ENCODE assay signal across 28 cellular contexts in the genomic region with DNA sequence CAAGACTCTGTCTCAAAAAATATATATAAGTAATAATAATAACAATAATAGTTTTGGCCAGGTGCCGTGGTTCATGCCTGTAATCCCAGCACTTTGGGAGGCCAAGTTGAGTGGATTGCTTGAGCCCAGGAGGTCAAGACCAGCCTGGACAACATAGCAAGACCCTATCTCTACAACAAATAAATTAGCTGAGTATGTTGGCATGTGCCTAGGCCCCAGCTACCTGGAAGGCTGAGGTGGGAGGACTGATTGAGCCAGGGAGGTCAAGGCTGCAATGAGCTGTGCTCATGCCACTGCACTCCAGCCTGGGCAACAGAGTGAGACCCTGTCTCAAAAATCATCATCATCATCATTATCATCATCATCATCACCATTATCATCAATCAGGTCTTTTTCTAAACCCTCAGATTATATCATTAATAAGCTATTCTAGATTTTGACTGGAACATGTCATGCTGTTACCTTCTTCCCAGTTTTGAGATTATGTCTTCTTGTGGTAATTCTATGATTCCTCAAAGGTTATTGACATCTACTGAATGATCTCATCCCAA.
"Had no signal": no experiment of that assay in that cellular context is flagged by ENCODE, and none has a peak within 500 bp of the region (broad histone marks: within the 10 kb centered on the region; RNA-seq: fewer than 3 reads in every experiment).

No MANE protein-coding gene starts in this region.

- H3K4me3 ChIP-seq: left lung, lower lobe of right lung, pancreas, prostate gland, sigmoid colon, spleen, testis, thyroid gland, transverse colon, upper lobe of right lung had no signal

- H3K27me3 Mint-ChIP-seq: naive thymus-derived CD8-positive, alpha-beta T cell; stimulated activated naive CD8-positive, alpha-beta T cell treated with anti-CD3 and anti-CD28 coated beads, Interleukin-15, Interleukin-2, amounts not matched to agents 100 ng/mL and 50 ng/mL, for 24 hours had no signal

- H3K36me3 Mint-ChIP-seq: immature natural killer cell; stimulated activated effector memory CD8-positive, alpha-beta T cell treated with anti-CD3 and anti-CD28 coated beads, Interleukin-12 subunit alpha, Interleukin-12 subunit beta, amount 100 ng/mL, for 72 hours had no signal

- H3K36me3 ChIP-seq: left lung, lower lobe of right lung, pancreas, prostate gland, sigmoid colon, spleen, thyroid gland, transverse colon, upper lobe of right lung had no signal

- H3K27me3 ChIP-seq: left lung, pancreas, sigmoid colon, spleen, testis, thyroid gland, transverse colon, upper lobe of right lung had no signal

- H3K27ac ChIP-seq: left lung, lower lobe of right lung, pancreas, prostate gland, sigmoid colon, spleen, testis, thyroid gland, transverse colon, upper lobe of right lung had no signal

- ATAC-seq: left colon; left lung; lower lobe of right lung; naive thymus-derived CD8-positive, alpha-beta T cell; pancreas; right cardiac atrium; stimulated activated effector memory CD8-positive, alpha-beta T cell treated with anti-CD3 and anti-CD28 coated beads, Interleukin-12 subunit alpha, Interleukin-12 subunit beta, amount 100 ng/mL, for 72 hours; upper lobe of right lung had no signal

- H3K4me1 ChIP-seq: prostate gland, testis had no signal

- H3K9me3 Mint-ChIP-seq: immature natural killer cell; stimulated activated effector memory CD8-positive, alpha-beta T cell treated with anti-CD3 and anti-CD28 coated beads, Interleukin-12 subunit alpha, Interleukin-12 subunit beta, amount 100 ng/mL, for 72 hours; stimulated activated naive CD8-positive, alpha-beta T cell treated with anti-CD3 and anti-CD28 coated beads, Interleukin-15, Interleukin-2, amounts not matched to agents 100 ng/mL and 50 ng/mL, for 24 hours had no signal

- H3K9me3 ChIP-seq: left lung, lower lobe of right lung, pancreas, prostate gland, sigmoid colon, spleen, testis, thyroid gland, transverse colon, upper lobe of right lung had no signal

- DNase-seq: hypothalamus; immature natural killer cell; kidney; left colon; left lung; lower lobe of right lung; mammary epithelial cell; mesenchymal stem cell; naive thymus-derived CD8-positive, alpha-beta T cell; nucleus accumbens; pancreas; posterior cingulate gyrus; retina; right cardiac atrium; sigmoid colon; small intestine; spleen; stimulated activated CD4-positive, alpha-beta T cell treated with anti-CD3 and anti-CD28 coated beads, Interleukin-4, amount 100 ng/mL, for 24 hours; stimulated activated naive CD4-positive, alpha-beta T cell; testis; thyroid gland; transverse colon; upper lobe of right lung had no signal

- H3K27ac Mint-ChIP-seq: stimulated activated effector memory CD8-positive, alpha-beta T cell treated with anti-CD3 and anti-CD28 coated beads, Interleukin-12 subunit alpha, Interleukin-12 subunit beta, amount 100 ng/mL, for 72 hours; stimulated activated naive CD8-positive, alpha-beta T cell treated with anti-CD3 and anti-CD28 coated beads, Interleukin-15, Interleukin-2, amounts not matched to agents 100 ng/mL and 50 ng/mL, for 24 hours had no signal

- FAIRE-seq: islet of Langerhans, kidney, pancreas, small intestine, urothelium cell line had no signal

- H3K4me3 Mint-ChIP-seq: stimulated activated effector memory CD8-positive, alpha-beta T cell treated with anti-CD3 and anti-CD28 coated beads, Interleukin-12 subunit alpha, Interleukin-12 subunit beta, amount 100 ng/mL, for 72 hours; stimulated activated naive CD8-positive, alpha-beta T cell treated with anti-CD3 and anti-CD28 coated beads, Interleukin-15, Interleukin-2, amounts not matched to agents 100 ng/mL and 50 ng/mL, for 24 hours had no signal
